ENCODE assay signal across 11 cellular contexts in the genomic region with DNA sequence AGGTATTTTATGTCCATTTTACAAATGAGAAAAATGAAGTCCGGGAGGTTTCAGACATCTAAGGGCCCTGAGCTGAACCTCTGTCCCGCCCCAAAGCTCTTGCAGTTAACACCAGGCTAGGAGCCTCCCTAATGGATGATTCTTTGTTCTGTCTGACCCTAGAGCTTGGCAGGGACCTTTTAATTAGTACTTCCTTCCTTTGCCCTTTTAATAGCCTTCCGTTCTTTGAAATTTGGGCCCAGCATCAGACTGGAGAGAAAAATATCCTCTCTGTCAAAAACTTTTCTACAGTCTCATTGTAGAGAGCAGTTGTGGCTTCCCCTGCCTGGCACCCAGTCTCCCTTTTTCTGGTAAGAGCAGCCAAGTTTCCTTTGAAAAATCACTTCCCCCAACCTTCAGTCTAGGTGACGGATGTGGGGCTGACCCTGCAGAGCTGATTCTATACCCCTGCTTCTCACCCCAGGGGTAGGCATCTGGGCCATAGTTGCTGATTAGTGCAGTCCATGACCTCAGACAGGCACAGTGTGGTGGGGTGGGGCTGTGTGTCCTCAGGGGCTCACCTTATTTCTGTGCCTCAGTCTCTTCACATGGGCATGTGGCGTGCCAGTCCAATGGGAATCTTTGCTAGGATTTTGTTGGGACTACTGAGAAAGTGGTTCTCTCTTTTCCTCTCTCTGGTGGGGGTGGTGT.
"Had no signal": no experiment of that assay in that cellular context is flagged by ENCODE, and none has a peak within 500 bp of the region (broad histone marks: within the 10 kb centered on the region; RNA-seq: fewer than 3 reads in every experiment).

No MANE protein-coding gene starts in this region.

- H3K9me3 ChIP-seq: ovary, spleen, stomach, thoracic aorta had no signal

- ATAC-seq: sciatic nerve had no signal

- H3K27me3 ChIP-seq: ovary, stomach had no signal

- H3K27ac ChIP-seq: ovary, spleen, stomach, thoracic aorta had no signal

- H3K36me3 ChIP-seq: ovary, spleen, stomach, thoracic aorta had no signal

- H3K27ac Mint-ChIP-seq: activated naive CD4-positive, alpha-beta T cell treated with anti-CD3 and anti-CD28 coated beads for 36 hours; activated T-helper 2 cell treated with anti-CD3 and anti-CD28 coated beads, Interferon-gamma antibody, Interleukin-2, Interleukin-4, amounts not matched to agents 10 μg/mL and 5 μg/mL and 100 μg/mL, durations not matched to agents 14 hours and 24 hours and 36 hours had no signal

- H3K4me3 ChIP-seq: ovary, spleen, stomach, thoracic aorta had no signal

- H3K4me3 Mint-ChIP-seq: activated naive CD4-positive, alpha-beta T cell treated with anti-CD3 and anti-CD28 coated beads for 36 hours had no signal

- H3K9me3 Mint-ChIP-seq: activated naive CD4-positive, alpha-beta T cell treated with anti-CD3 and anti-CD28 coated beads for 36 hours; activated T-helper 2 cell treated with anti-CD3 and anti-CD28 coated beads, Interferon-gamma antibody, Interleukin-2, Interleukin-4, amounts not matched to agents 10 μg/mL and 5 μg/mL and 100 μg/mL, durations not matched to agents 14 hours and 24 hours and 36 hours had no signal

- DNase-seq: activated CD4-positive, CD25-positive, alpha-beta regulatory T cell treated with anti-CD3 and anti-CD28 coated beads, Interleukin-2, amount 50 U/mL, for 72 hours; activated naive CD4-positive, alpha-beta T cell treated with anti-CD3 and anti-CD28 coated beads for 36 hours; activated T-cell treated with anti-CD3 and anti-CD28 coated beads, Interleukin-2, amount 50 U/mL, for 1 hour; hippocampal formation; ovary; spleen; stomach; T1000 had no signal
